In genomic region chr2:172096661-172097547, GRCh38 we compare ENCODE assay signal across 1 cellular context.
TF ChIP-seq lines count a peak whose summit lies in the region.

No MANE protein-coding gene starts in this region.

TF ChIP-seq in HepG2, 621 proteins besides CTCF, POLR2A, EP300 and RAD21 (continues in another document):
- TF ChIP-seq BCL3 (CRISPR knock-in tag; IDR thresholded peaks at IDR 0.05), result 0 out of 2 replicates have a peak, but pooled peaks have one; percentile 15
- 0 out of 2 replicates have a peak, but pooled peaks have one; percentile 13 for TF ChIP-seq ARID5B (CRISPR knock-in tag; IDR thresholded peaks at IDR 0.05)
- TF ChIP-seq HDAC1 (CRISPR knock-in tag; IDR thresholded peaks at IDR 0.05), result peak; percentile 52
- TF ChIP-seq BCL6 (CRISPR knock-in tag; IDR thresholded peaks at IDR 0.05), result peak; percentile 90
- TF ChIP-seq ZNF430 (CRISPR knock-in tag; IDR thresholded peaks at IDR 0.05), result 0 out of 2 replicates have a peak, but pooled peaks have one; percentile 37
- TF ChIP-seq ZNF343 (CRISPR knock-in tag; IDR thresholded peaks at IDR 0.05), result peak; percentile 30; the same call in 1 of the 2 replicates
- peak; percentile 27; the same call in 1 of the 2 replicates for TF ChIP-seq ZMYM4 (CRISPR knock-in tag; IDR thresholded peaks at IDR 0.05)
- TF ChIP-seq STAT5B (CRISPR knock-in tag; IDR thresholded peaks at IDR 0.05), result no peak
- TF ChIP-seq ZNF761 (CRISPR knock-in tag; conservative IDR thresholded peaks at IDR 0.05), result 0 out of 2 replicates have a peak, but pooled peaks have one; percentile 6
- TF ChIP-seq DNMT1 (CRISPR knock-in tag; IDR thresholded peaks at IDR 0.05), result 0 out of 2 replicates have a peak, but pooled peaks have one; percentile 43
- TF ChIP-seq DPF2 (CRISPR knock-in tag; IDR thresholded peaks at IDR 0.05; ENCODE audit: borderline replicate concordance, low read depth), result no peak
- TF ChIP-seq SALL1 (CRISPR knock-in tag; IDR thresholded peaks at IDR 0.05), result peak; percentile 9; the same call in 1 of the 2 replicates
- TF ChIP-seq MAZ (IDR thresholded peaks at IDR 0.05; ENCODE audit: borderline replicate concordance, low read depth, low read length), result no peak
- no peak for TF ChIP-seq MAZ (CRISPR knock-in tag; IDR thresholded peaks at IDR 0.05; ENCODE audit: low read depth)
- peak; percentile 74 for TF ChIP-seq ZNF800 (CRISPR knock-in tag; IDR thresholded peaks at IDR 0.05)
- TF ChIP-seq GABPB1 (CRISPR knock-in tag; IDR thresholded peaks at IDR 0.05), result peak; percentile 30; the same call in 1 of the 2 replicates
- peak; percentile 36; the same call in 1 of the 2 replicates for TF ChIP-seq UBTF (CRISPR knock-in tag; IDR thresholded peaks at IDR 0.05)
- TF ChIP-seq ZNF414 (CRISPR knock-in tag; IDR thresholded peaks at IDR 0.05), result 0 out of 2 replicates have a peak, but pooled peaks have one; percentile 39
- no peak for TF ChIP-seq LCORL (IDR thresholded peaks at IDR 0.05)
- 0 out of 2 replicates have a peak, but pooled peaks have one; percentile 42 for TF ChIP-seq LCORL (CRISPR knock-in tag; IDR thresholded peaks at IDR 0.05)
- TF ChIP-seq FOXO4 (CRISPR knock-in tag; conservative IDR thresholded peaks at IDR 0.05), result 0 out of 2 replicates have a peak, but pooled peaks have one; percentile 50
- TF ChIP-seq NRL (CRISPR knock-in tag; IDR thresholded peaks at IDR 0.05; ENCODE audit: borderline replicate concordance), result 0 out of 2 replicates have a peak, but pooled peaks have one; percentile 41
- TF ChIP-seq HNRNPLL (IDR thresholded peaks at IDR 0.05; ENCODE audit: low read depth, low read length, poor library complexity, severe bottlenecking), result peak; percentile 45
- TF ChIP-seq MTF2 (CRISPR knock-in tag; IDR thresholded peaks at IDR 0.05; ENCODE audit: borderline replicate concordance), result peak; percentile 90; the same call in 1 of the 2 replicates
- TF ChIP-seq ZFP82 (CRISPR knock-in tag; IDR thresholded peaks at IDR 0.05; ENCODE audit: borderline replicate concordance), result 0 out of 2 replicates have a peak, but pooled peaks have one; percentile 41
- TF ChIP-seq PATZ1 (CRISPR knock-in tag; IDR thresholded peaks at IDR 0.05), result peak; percentile 59
- no peak for TF ChIP-seq TFDP1 (CRISPR knock-in tag; IDR thresholded peaks at IDR 0.05; ENCODE audit: borderline replicate concordance)
- no peak for TF ChIP-seq FOXA3 (CRISPR knock-in tag; IDR thresholded peaks at IDR 0.05)
- 0 out of 2 replicates have a peak, but pooled peaks have one; percentile 13 for TF ChIP-seq ZNF512B (CRISPR knock-in tag; IDR thresholded peaks at IDR 0.05; ENCODE audit: borderline replicate concordance)
- TF ChIP-seq KDM3A (CRISPR knock-in tag; IDR thresholded peaks at IDR 0.05; ENCODE audit: low read depth), result 0 out of 2 replicates have a peak, but pooled peaks have one; percentile 16
- TF ChIP-seq EZH2 (conservative IDR thresholded peaks at IDR 0.05; ENCODE audit: low read depth, low read length), result peak; percentile 87; the same call in 1 of the 2 replicates
- no peak for TF ChIP-seq CHCHD3 (CRISPR knock-in tag; IDR thresholded peaks at IDR 0.05)
